In genomic region chr16:66948822-66949195, GRCh38 we compare ENCODE assay signal across 1 cellular context.
TF ChIP-seq lines count a peak whose summit lies in the region.

No MANE protein-coding gene starts in this region.

TF ChIP-seq in HepG2, 621 proteins besides CTCF, POLR2A, EP300 and RAD21:
- TF ChIP-seq, protein P1, sequence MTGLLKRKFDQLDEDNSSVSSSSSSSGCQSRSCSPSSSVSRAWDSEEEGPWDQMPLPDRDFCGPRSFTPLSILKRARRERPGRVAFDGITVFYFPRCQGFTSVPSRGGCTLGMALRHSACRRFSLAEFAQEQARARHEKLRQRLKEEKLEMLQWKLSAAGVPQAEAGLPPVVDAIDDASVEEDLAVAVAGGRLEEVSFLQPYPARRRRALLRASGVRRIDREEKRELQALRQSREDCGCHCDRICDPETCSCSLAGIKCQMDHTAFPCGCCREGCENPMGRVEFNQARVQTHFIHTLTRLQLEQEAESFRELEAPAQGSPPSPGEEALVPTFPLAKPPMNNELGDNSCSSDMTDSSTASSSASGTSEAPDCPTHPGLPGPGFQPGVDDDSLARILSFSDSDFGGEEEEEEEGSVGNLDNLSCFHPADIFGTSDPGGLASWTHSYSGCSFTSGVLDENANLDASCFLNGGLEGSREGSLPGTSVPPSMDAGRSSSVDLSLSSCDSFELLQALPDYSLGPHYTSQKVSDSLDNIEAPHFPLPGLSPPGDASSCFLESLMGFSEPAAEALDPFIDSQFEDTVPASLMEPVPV (CRISPR knock-in tag; IDR thresholded peaks at IDR 0.05) = 0 out of 2 replicates have a peak, but pooled peaks have one; percentile 3
- TF ChIP-seq EZH2 (conservative IDR thresholded peaks at IDR 0.05; ENCODE audit: low read depth, low read length) = peak; percentile 90
- 0 out of 2 replicates have a peak, but pooled peaks have one; percentile 35 for TF ChIP-seq BATF2 (CRISPR knock-in tag; IDR thresholded peaks at IDR 0.05)
